Comparison of ENCODE assay signal across 1 cellular context in genomic region chr11:65125197-65126056, GRCh38.
TF ChIP-seq lines count a peak whose summit lies in the region.

No MANE protein-coding gene starts in this region.

TF ChIP-seq in endothelial cell of umbilical vein, 7 proteins besides CTCF, POLR2A, EP300 and RAD21:
- TF ChIP-seq FOS (IDR thresholded peaks at IDR 0.05; ENCODE audit: borderline replicate concordance, insufficient read depth, low read length) (no peak), JUN (IDR thresholded peaks at IDR 0.05; ENCODE audit: borderline replicate concordance, insufficient read depth, insufficient read length, low read depth) (no peak), POLR2AphosphoS5 (IDR thresholded peaks at IDR 0.05; ENCODE audit: insufficient read depth, low read depth, low read length) (no peak), EZH2 (IDR thresholded peaks at IDR 0.05; ENCODE audit: borderline replicate concordance, low read depth, low read length, severe bottlenecking) (no peak), MYC (IDR thresholded peaks at IDR 0.05; ENCODE audit: low read depth, low read length) (no peak), GATA2 (IDR thresholded peaks at IDR 0.05; ENCODE audit: insufficient read depth, insufficient read length, low read depth, low read length) (no peak)
- TF ChIP-seq, protein P1, sequence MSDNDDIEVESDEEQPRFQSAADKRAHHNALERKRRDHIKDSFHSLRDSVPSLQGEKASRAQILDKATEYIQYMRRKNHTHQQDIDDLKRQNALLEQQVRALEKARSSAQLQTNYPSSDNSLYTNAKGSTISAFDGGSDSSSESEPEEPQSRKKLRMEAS (IDR thresholded peaks at IDR 0.05; ENCODE audit: insufficient read depth, insufficient read length) = no peak
